ENCODE assay signal across 24 cellular contexts in the genomic region with DNA sequence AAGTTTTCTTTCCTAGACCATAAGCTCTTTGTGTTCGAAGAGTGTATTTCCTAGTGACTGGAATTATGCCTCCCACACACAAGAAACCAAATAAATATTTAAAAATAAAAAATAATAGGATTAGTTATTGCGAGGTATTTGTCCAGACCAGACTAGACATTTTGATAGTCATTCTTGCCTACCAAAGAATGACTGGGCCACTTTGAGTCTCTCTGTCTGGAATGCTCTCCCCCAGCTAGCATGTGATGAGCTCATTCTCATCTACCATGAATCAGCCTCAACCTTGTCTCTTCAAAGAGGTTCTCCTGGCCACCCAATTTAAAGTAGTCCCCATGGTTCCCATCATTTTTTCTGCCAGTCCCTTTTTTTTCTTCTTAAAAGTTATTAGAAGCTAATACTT. TPM values are rescaled to one million over a fixed set of nuclear protein-coding genes. Genes with fewer than 3 reads are reported as not detected.
"Had no signal": no experiment of that assay in that cellular context is flagged by ENCODE, and none has a peak within 500 bp of the region (broad histone marks: within the 10 kb centered on the region; RNA-seq: fewer than 3 reads in every experiment).

No MANE protein-coding gene starts in this region.

- H3K36me3 ChIP-seq: ascending aorta, heart right ventricle, left ventricle myocardium inferior, neural progenitor cell, sigmoid colon, transverse colon, vagina had no signal

- ATAC-seq: activated naive CD4-positive, alpha-beta T cell treated with anti-CD3 and anti-CD28 coated beads, Interleukin-2, amount 50 U/mL, for 72 hours; activated T-helper 17 cell treated with anti-CD3 and anti-CD28 coated beads, Interleukin-2, amount 50 U/mL, for 72 hours; heart right ventricle; naive thymus-derived CD8-positive, alpha-beta T cell; stimulated activated naive B cell treated with anti-CD40 and anti-IgM and Interleukin-4, amounts not matched to agents 10 μg/mL and 1 μg/mL and 100 μg/mL, for 72 hours had no signal

- H3K4me1 ChIP-seq: ascending aorta, heart right ventricle, left ventricle myocardium inferior, neural progenitor cell, sigmoid colon, transverse colon, vagina had no signal

- H3K9me3 ChIP-seq: ascending aorta, heart right ventricle, left ventricle myocardium inferior, vagina had no signal

- H3K27me3 ChIP-seq: ascending aorta, heart right ventricle, neural progenitor cell, sigmoid colon, transverse colon, vagina had no signal

- DNase-seq: activated CD4-positive, alpha-beta T cell treated with anti-CD3 and anti-CD28 coated beads for 1 hour; activated CD4-positive, alpha-beta T cell treated with anti-CD3 and anti-CD28 coated beads, Interleukin-2, amount 50 U/mL, for 1 hour; activated T-cell treated with anti-CD3 and anti-CD28 coated beads, Interleukin-2, amount 50 U/mL, for 24 hours; cortex of kidney; heart right ventricle; left ventricle myocardium inferior; naive thymus-derived CD8-positive, alpha-beta T cell; retina; sigmoid colon; stimulated activated CD4-positive, alpha-beta T cell treated with anti-CD3 and anti-CD28 coated beads, Interleukin-2, amount 100 ng/mL, for 48 hours; stimulated activated CD8-positive, alpha-beta memory T cell treated with anti-CD3 and anti-CD28 coated beads, Interleukin-4, amount 100 ng/mL, for 48 hours; stimulated activated naive B cell treated with anti-CD40 and anti-IgM and Interleukin-4, amounts not matched to agents 10 μg/mL and 1 μg/mL and 100 μg/mL, for 72 hours; T-helper 9 cell; transverse colon had no signal

- H3K4me3 ChIP-seq: ascending aorta, heart right ventricle, left ventricle myocardium inferior, neural progenitor cell, sigmoid colon, transverse colon, vagina had no signal

- H3K27ac ChIP-seq: ascending aorta, heart right ventricle, left ventricle myocardium inferior, neural progenitor cell, sigmoid colon, transverse colon, vagina had no signal

RNA-seq across cellular contexts. Expression of gene DSC1, which starts 13.9 kb away (rescaled TPM):
- total RNA-seq: activated T-helper 17 cell treated with anti-CD3 and anti-CD28 coated beads, Interleukin-2, amount 50 U/mL, for 72 hours; ascending aorta; cerebellum; kidney epithelial cell; osteoblast; posterior vena cava; sigmoid colon; T-helper 1 cell treated with Interleukin-12 subunit alpha and Interleukin-12 subunit beta and Interleukin-4 antibody, amounts not matched to agents 30 ng/mL and 1 ng/mL, for 36 hours; transverse colon had no signal
